ENCODE assay signal across 9 cellular contexts in the genomic region with DNA sequence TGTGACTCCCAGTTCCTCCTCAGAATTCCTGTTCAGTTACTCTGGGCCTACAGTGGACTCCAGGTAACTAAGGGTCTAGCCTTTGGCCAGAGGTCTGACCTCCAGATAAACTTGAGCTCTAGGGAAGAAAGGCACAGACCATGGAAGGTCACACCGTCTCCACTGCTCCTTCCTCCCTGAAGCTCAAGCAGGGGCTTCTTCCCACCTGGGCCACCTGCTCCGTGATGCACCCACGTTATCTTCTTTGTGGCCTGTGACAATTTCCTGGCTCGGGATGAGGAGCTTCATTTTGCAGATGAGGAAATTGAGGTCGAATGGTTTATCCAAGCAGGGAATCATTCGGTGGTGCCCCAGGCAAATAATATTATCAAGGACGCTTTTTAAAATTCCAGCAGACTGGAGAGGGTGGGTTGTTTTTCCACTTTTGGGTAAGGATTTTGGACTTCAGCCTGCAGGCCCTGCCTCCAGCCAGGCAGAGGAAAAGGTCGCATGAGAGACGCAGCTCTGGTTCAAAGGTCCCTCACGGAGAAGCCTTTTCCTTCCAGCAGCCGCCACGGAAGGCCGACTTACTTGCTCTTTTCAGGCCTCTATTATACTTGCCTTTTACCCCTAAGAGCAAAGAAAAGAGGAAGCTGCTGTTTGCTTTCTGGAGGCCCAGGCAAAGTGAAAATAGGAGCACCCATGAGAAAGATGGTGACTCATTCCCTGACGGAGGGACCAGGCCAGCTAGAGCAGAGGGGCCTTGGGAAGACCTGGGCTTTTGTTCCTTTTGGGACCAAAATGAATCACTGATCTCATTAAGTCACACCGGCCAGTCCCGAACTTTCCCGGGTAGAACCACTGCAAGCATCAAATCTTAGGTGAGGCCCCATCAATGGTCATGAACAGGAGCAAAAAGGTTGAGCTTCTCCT. TPM values are rescaled to one million over a fixed set of nuclear protein-coding genes. Genes with fewer than 3 reads are reported as not detected.
A peak's percentile ranks its signal among the peaks of the same experiment; 100 is the strongest.
DNase-seq lines count a peak whose midpoint lies in the region; ATAC-seq, FAIRE-seq and TF ChIP-seq lines count a peak whose summit lies in the region.
"Had no signal": no experiment of that assay in that cellular context is flagged by ENCODE, and none has a peak within 500 bp of the region (broad histone marks: within the 10 kb centered on the region; RNA-seq: fewer than 3 reads in every experiment).

No MANE protein-coding gene starts in this region.

- H3K36me3 ChIP-seq in heart right ventricle (no peaks in the 10 kb centered on the region), ascending aorta (no peaks in the 10 kb centered on the region), lower lobe of right lung (no peaks in the 10 kb centered on the region)

- H3K27me3 ChIP-seq in heart right ventricle (no peaks in the 10 kb centered on the region), ascending aorta (no peaks in the 10 kb centered on the region), lower lobe of right lung (ENCODE audit: low read depth) (no peaks in the 10 kb centered on the region)

- DNase-seq in heart right ventricle, result no peak
- no peak for DNase-seq in cardiac septum (ENCODE audit: low spot score)
- peak in 1 of 2 donors; percentile 84 for DNase-seq in ascending aorta (ENCODE audit: low spot score in 2 of 2)
- DNase-seq in lower lobe of right lung, result peak; percentile 51
- no peak for DNase-seq in effector memory CD8-positive, alpha-beta T cell
- no peak for DNase-seq in HTR-8/SVneo (ENCODE audit: insufficient read length, low spot score)
- DNase-seq: activated CD4-positive, alpha-beta T cell treated with anti-CD3 and anti-CD28 coated beads for 4 hours had no signal

- H3K9me3 Mint-ChIP-seq in effector memory CD8-positive, alpha-beta T cell, result no peaks in the 10 kb centered on the region

- no peaks in the 10 kb centered on the region for H3K36me3 Mint-ChIP-seq in effector memory CD8-positive, alpha-beta T cell (ENCODE audit: insufficient read depth)

- H3K27me3 Mint-ChIP-seq in effector memory CD8-positive, alpha-beta T cell, result no peaks in the 10 kb centered on the region

- intact Hi-C loops in heart right ventricle (cut with DNase I), result loop anchor here in 1 of 10 donors (10.0 kb wide), 1 partner anchor 61 kb away; no protein-coding TSS in a partner anchor
- intact Hi-C loops in cardiac septum (cut with DNase I), result no loop called here
- intact Hi-C loops in ascending aorta (cut with DNase I), result loop anchor here (2.0 kb wide), 2 partner anchors 41 to 75 kb away; partner anchors contain the start of gene ERGIC1
- intact Hi-C loops in lower lobe of right lung (cut with DNase I), result no loop called here

- TF ChIP-seq CTCF in heart right ventricle (IDR thresholded peaks at IDR 0.05) (no peak), ascending aorta (IDR thresholded peaks at IDR 0.05) (no peak), lower lobe of right lung (IDR thresholded peaks at IDR 0.05) (no peak)

- H3K4me3 Mint-ChIP-seq in effector memory CD8-positive, alpha-beta T cell, result no peak overlapping the region

- peaks cover 0 to 8% of the 10 kb centered on the region in 2 donors for H3K4me1 Mint-ChIP-seq in effector memory CD8-positive, alpha-beta T cell (ENCODE audit: low read depth in 2 of 2)

- peak overlapping the region in 8 of 10 donors; percentile 31 to 95 (median 77) for H3K27ac ChIP-seq in heart right ventricle
- H3K27ac ChIP-seq in ascending aorta, result peak overlapping the region; percentile 94 to 95
- peak overlapping the region; percentile 70 for H3K27ac ChIP-seq in lower lobe of right lung

- H3K9me3 ChIP-seq in heart right ventricle, result no peaks in the 10 kb centered on the region
- H3K9me3 ChIP-seq in ascending aorta, result no peaks in the 10 kb centered on the region
- H3K9me3 ChIP-seq in lower lobe of right lung, result no peaks in the 10 kb centered on the region

- FAIRE-seq in HTR-8/SVneo (lab: Jason Lieb, UNC), result no peak

- no peak overlapping the region for H3K27ac Mint-ChIP-seq in effector memory CD8-positive, alpha-beta T cell

- ATAC-seq in heart right ventricle (no peak), lower lobe of right lung (no peak), GM21723 (IDR thresholded peaks at IDR 0.05; ENCODE audit: unreplicated experiment) (no peak), HG03457 (IDR thresholded peaks at IDR 0.05; ENCODE audit: unreplicated experiment) (no peak)
- no peak for ATAC-seq in effector memory CD8-positive, alpha-beta T cell (replicated peaks)

- H3K4me1 ChIP-seq in heart right ventricle, result peaks cover 16 to 84% (median 41%) of the 10 kb centered on the region in 9 donors
- peaks cover 34 to 81% of the 10 kb centered on the region in 2 donors for H3K4me1 ChIP-seq in ascending aorta
- H3K4me1 ChIP-seq in lower lobe of right lung, result peaks cover 77% of the 10 kb centered on the region

- no peak overlapping the region for H3K4me3 ChIP-seq in heart right ventricle
- H3K4me3 ChIP-seq in ascending aorta, result peak overlapping the region in 1 of 2 donors; percentile 33
- no peak overlapping the region for H3K4me3 ChIP-seq in lower lobe of right lung

- 84 to 86% methylated on average over 17 of the region's 17 CpGs for WGBS in heart right ventricle, 2 donors

RNA-seq across cellular contexts. Expression of gene DUSP1, which starts 22.8 kb away (rescaled TPM):
- 100 to 1,000 TPM in 7 of 10 donors, 10 to 100 TPM in 3; 55.7 to 215 (median 143) TPM for total RNA-seq in heart right ventricle
- 10 to 100 TPM; 33.3 to 98.6 TPM for polyA plus RNA-seq in heart right ventricle
- total RNA-seq in cardiac septum, result 49.9 TPM
- 3,919 TPM for total RNA-seq in ascending aorta
- 367 TPM for total RNA-seq in lower lobe of right lung

RNA-seq across cellular contexts. Expression of gene ERGIC1, which starts 40.2 kb away (rescaled TPM):
- total RNA-seq in heart right ventricle (10 to 100 TPM; 60.3 to 91.9 (median 74.2) TPM), cardiac septum (76.9 TPM), ascending aorta (184 TPM), lower lobe of right lung (177 TPM)
- 10 to 100 TPM; 48.0 to 64.9 TPM for polyA plus RNA-seq in heart right ventricle

Comparison
In these comparisons a context has a peak if more than half of its experiments do, and no peak if none do; other contexts are left out.
1. RNA of gene DUSP1, which starts 22.8 kb away (total RNA-seq): 3,919 TPM in ascending aorta (single experiment); 367 TPM in lower lobe of right lung (single experiment), 55.7 to 215 TPM in heart right ventricle and 49.9 TPM in cardiac septum (single experiment); every median in the first group is over 10 times any median in the second.
2. Peak in every context shown above with its lines, with median percentiles within 50 percentile points of each other: H3K27ac ChIP-seq.